8 cellular contexts compared by ENCODE assay signal in the genomic region with DNA sequence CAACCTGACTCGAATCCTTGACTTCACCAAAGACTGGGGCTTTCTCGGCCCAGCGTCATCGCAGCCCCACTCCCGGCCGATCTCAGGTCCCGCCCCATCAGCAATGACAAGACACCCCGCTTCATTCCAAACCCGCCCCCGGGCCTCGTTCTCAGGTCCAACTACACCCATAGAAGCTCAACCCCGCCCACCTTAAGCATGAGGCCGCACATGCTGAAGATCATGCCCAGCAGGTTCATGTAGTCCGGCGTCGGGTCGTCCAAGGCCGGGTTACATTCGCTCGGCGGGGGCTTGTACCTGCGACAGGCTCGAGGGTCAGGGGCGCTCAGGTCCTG. TPM values are rescaled to one million over a fixed set of nuclear protein-coding genes. Genes with fewer than 3 reads are reported as not detected.
A peak's percentile ranks its signal among the peaks of the same experiment; 100 is the strongest.
DNase-seq lines count a peak whose midpoint lies in the region; ATAC-seq, FAIRE-seq and TF ChIP-seq lines count a peak whose summit lies in the region.

No MANE protein-coding gene starts in this region.

- H3K9me3 Mint-ChIP-seq in activated T-helper 17 cell treated with anti-CD3 and anti-CD28 coated beads, Interleukin-2, amount 50 U/mL, for 72 hours, result no peaks in the 10 kb centered on the region

- DNase-seq in GM12891 (ENCODE audit: insufficient read length, low spot score) (no peak), fibroblast of mammary gland (ENCODE audit: low read depth) (peak; percentile 60), suprapubic skin (ENCODE audit: low spot score in 2 of 2) (peak; percentile 87 to 89), NOMO-1 treated with dmso at 0.1 percent for 144 hours (lab: John Stamatoyannopoulos, UW; ENCODE audit: unreplicated experiment) (no peak), SKM-1 treated with dmso at 0.1 percent for 144 hours (lab: John Stamatoyannopoulos, UW; ENCODE audit: unreplicated experiment) (no peak)

- under 1% methylated on average over 13 of the region's 24 CpGs for WGBS in suprapubic skin

- no peaks in the 10 kb centered on the region for H4K20me1 ChIP-seq in OCI-LY1 (ENCODE audit: insufficient read depth, low read length)
- H4K20me1 ChIP-seq in neural cell (ENCODE audit: insufficient read depth), result no peaks in the 10 kb centered on the region

- H3K9me2 ChIP-seq in OCI-LY1 (ENCODE audit: low read depth, low read length) (no peaks in the 10 kb centered on the region), neural cell (ENCODE audit: insufficient read depth, low read length) (no peaks in the 10 kb centered on the region)

- H3K4me3 ChIP-seq in OCI-LY1 (ENCODE audit: low read depth, low read length, poor library complexity, severe bottlenecking) (peak overlapping the region; percentile 86), fibroblast of mammary gland (ENCODE audit: control insufficient read depth, low read depth, low read length) (peak overlapping the region; percentile 93), neural cell (ENCODE audit: low read length) (peak overlapping the region; percentile 87), suprapubic skin (peak overlapping the region; percentile 91)

- H3K4me3 Mint-ChIP-seq in activated T-helper 17 cell treated with anti-CD3 and anti-CD28 coated beads, Interleukin-2, amount 50 U/mL, for 72 hours, result peak overlapping the region; percentile 92

- H3K27me3 ChIP-seq in OCI-LY1 (ENCODE audit: insufficient read depth, low read length) (no peaks in the 10 kb centered on the region), neural cell (ENCODE audit: insufficient read depth, low read depth, low read length) (no peaks in the 10 kb centered on the region), suprapubic skin (no peaks in the 10 kb centered on the region)

- H3K4me1 ChIP-seq in OCI-LY1 (ENCODE audit: insufficient read depth, low read length, severe bottlenecking) (peaks cover 43% of the 10 kb centered on the region), suprapubic skin (peaks cover 46% of the 10 kb centered on the region)

- H3K36me3 ChIP-seq in OCI-LY1 (ENCODE audit: insufficient read depth, low read length), result peaks cover 27% of the 10 kb centered on the region
- no peaks in the 10 kb centered on the region for H3K36me3 ChIP-seq in neural cell (ENCODE audit: insufficient read depth, low read length)
- peaks cover 33% of the 10 kb centered on the region for H3K36me3 ChIP-seq in suprapubic skin

- H3K9ac ChIP-seq in OCI-LY1 (ENCODE audit: low read length) (peak overlapping the region; percentile 88), neural cell (ENCODE audit: low read length) (peak overlapping the region; percentile 87)

- peaks cover 6% of the 10 kb centered on the region for H3K4me1 Mint-ChIP-seq in activated T-helper 17 cell treated with anti-CD3 and anti-CD28 coated beads, Interleukin-2, amount 50 U/mL, for 72 hours

- H3K9me3 ChIP-seq in OCI-LY1 (ENCODE audit: low read length) (no peaks in the 10 kb centered on the region), neural cell (ENCODE audit: low read length) (no peaks in the 10 kb centered on the region), suprapubic skin (no peaks in the 10 kb centered on the region)

- H3F3A ChIP-seq in OCI-LY1 (ENCODE audit: insufficient read depth, low read length) (no peaks in the 10 kb centered on the region), neural cell (ENCODE audit: insufficient read depth, low read length, poor library complexity, severe bottlenecking) (no peaks in the 10 kb centered on the region)

- peak; percentile 18 for ATAC-seq in activated T-helper 17 cell treated with anti-CD3 and anti-CD28 coated beads, Interleukin-2, amount 50 U/mL, for 72 hours (replicated peaks)

- no peak for TF ChIP-seq EP300 in neural cell (conservative IDR thresholded peaks at IDR 0.05; ENCODE audit: poor library complexity, severe bottlenecking)
- TF ChIP-seq EP300 in suprapubic skin (IDR thresholded peaks at IDR 0.05), result no peak

- peak; percentile 50 for FAIRE-seq in GM12891 (lab: Jason Lieb, UNC)

- H3K4me2 ChIP-seq in OCI-LY1 (ENCODE audit: low read length) (peak overlapping the region; percentile 73), neural cell (ENCODE audit: low read length) (peak overlapping the region; percentile 94)

- H3K27ac ChIP-seq in OCI-LY1 (ENCODE audit: low read depth, low read length, poor library complexity, severe bottlenecking), result peak overlapping the region; percentile 60
- peak overlapping the region; percentile 95 for H3K27ac ChIP-seq in neural cell (ENCODE audit: low read length)
- H3K27ac ChIP-seq in suprapubic skin, result peak overlapping the region; percentile 96

- peak overlapping the region; percentile 99 for H3K27ac Mint-ChIP-seq in activated T-helper 17 cell treated with anti-CD3 and anti-CD28 coated beads, Interleukin-2, amount 50 U/mL, for 72 hours

- TF ChIP-seq POLR2A in GM12891 (IDR thresholded peaks at IDR 0.05; ENCODE audit: low read depth, low read length), result no peak
- no peak for TF ChIP-seq POLR2A in suprapubic skin (IDR thresholded peaks at IDR 0.05)

- H3K27me3 Mint-ChIP-seq in activated T-helper 17 cell treated with anti-CD3 and anti-CD28 coated beads, Interleukin-2, amount 50 U/mL, for 72 hours, result no peaks in the 10 kb centered on the region

- peaks cover 96% of the 10 kb centered on the region for H3K36me3 Mint-ChIP-seq in activated T-helper 17 cell treated with anti-CD3 and anti-CD28 coated beads, Interleukin-2, amount 50 U/mL, for 72 hours (ENCODE audit: low read depth)

- no peak overlapping the region for H2AFZ ChIP-seq in OCI-LY1 (ENCODE audit: low read length)
- peak overlapping the region; percentile 86 for H2AFZ ChIP-seq in neural cell (ENCODE audit: low read depth, low read length)

- H3K79me2 ChIP-seq in OCI-LY1 (ENCODE audit: insufficient read depth, low read length) (no peaks in the 10 kb centered on the region), neural cell (replicated peaks; ENCODE audit: insufficient read depth, low read length) (peaks cover 29% of the 10 kb centered on the region)

- TF ChIP-seq CTCF in OCI-LY1 (IDR thresholded peaks at IDR 0.05; ENCODE audit: low read length), result no peak
- TF ChIP-seq CTCF in fibroblast of mammary gland (conservative IDR thresholded peaks at IDR 0.05; ENCODE audit: control insufficient read depth, insufficient read depth, low read depth, low read length), result no peak
- TF ChIP-seq CTCF in neural cell (IDR thresholded peaks at IDR 0.05; ENCODE audit: poor library complexity, severe bottlenecking), result no peak
- no peak for TF ChIP-seq CTCF in suprapubic skin (IDR thresholded peaks at IDR 0.05)

- no peak for TF ChIP-seq RAD21 in neural cell (conservative IDR thresholded peaks at IDR 0.05)

TF ChIP-seq in GM12891, 5 proteins besides CTCF, POLR2A, EP300 and RAD21:
- TF ChIP-seq POLR2AphosphoS5 (IDR thresholded peaks at IDR 0.05; ENCODE audit: low read depth, low read length) (no peak), POU2F2 (IDR thresholded peaks at IDR 0.05; ENCODE audit: low read depth, low read length) (no peak), PAX5 (IDR thresholded peaks at IDR 0.05; ENCODE audit: insufficient read depth, low read length, severe bottlenecking) (no peak), SPI1 (IDR thresholded peaks at IDR 0.05; ENCODE audit: low read depth, low read length) (no peak), TAF1 (IDR thresholded peaks at IDR 0.05; ENCODE audit: low read depth, low read length) (no peak)

RNA-seq across cellular contexts. Expression of gene WDR83, which starts 2.3 kb away (rescaled TPM):
- 13.0 TPM for polyA plus RNA-seq in GM12891 (2012; ENCODE audit: low read depth, missing spikeins)
- 10 to 100 TPM; 17.7 to 30.4 TPM for total RNA-seq in activated T-helper 17 cell treated with anti-CD3 and anti-CD28 coated beads, Interleukin-2, amount 50 U/mL, for 72 hours
- polyA plus RNA-seq in neural cell, result 45.3 and 51.3 TPM in 2 replicates
- polyA minus RNA-seq in neural cell, result 14.8 and 15.3 TPM in 2 replicates
- 10 to 100 TPM in 3 of 4 donors, 1 to 10 TPM in 1; 9.8 to 21.9 (median 17.2) TPM for total RNA-seq in suprapubic skin

RNA-seq across cellular contexts. Expression of gene MAN2B1, which starts 2.4 kb away (rescaled TPM):
- polyA plus RNA-seq in GM12891 (2012; ENCODE audit: low read depth, missing spikeins), result 126 TPM
- total RNA-seq in activated T-helper 17 cell treated with anti-CD3 and anti-CD28 coated beads, Interleukin-2, amount 50 U/mL, for 72 hours, result 100 to 1,000 TPM; 199 to 247 TPM
- 11.5 and 23.4 TPM in 2 replicates for polyA plus RNA-seq in neural cell
- 14.1 and 20.0 TPM in 2 replicates for polyA minus RNA-seq in neural cell
- total RNA-seq in suprapubic skin, result 10 to 100 TPM; 42.6 to 94.1 (median 78.9) TPM

RNA-seq across cellular contexts. Expression of gene DHPS, which starts 12.8 kb away (rescaled TPM):
- polyA plus RNA-seq in GM12891 (2012; ENCODE audit: low read depth, missing spikeins), result 78.9 TPM
- total RNA-seq in activated T-helper 17 cell treated with anti-CD3 and anti-CD28 coated beads, Interleukin-2, amount 50 U/mL, for 72 hours, result 100 to 1,000 TPM; 125 to 167 TPM
- polyA plus RNA-seq in neural cell, result 227 and 239 TPM in 2 replicates
- 78.4 and 104 TPM in 2 replicates for polyA minus RNA-seq in neural cell
- 100 to 1,000 TPM; 108 to 265 (median 136) TPM for total RNA-seq in suprapubic skin

RNA-seq across cellular contexts. Expression of gene GNG14, which starts 18.9 kb away (rescaled TPM):
- polyA plus RNA-seq in GM12891 (2012; ENCODE audit: low read depth, missing spikeins), result 0.32 TPM
- total RNA-seq in activated T-helper 17 cell treated with anti-CD3 and anti-CD28 coated beads, Interleukin-2, amount 50 U/mL, for 72 hours, result not detected
- polyA plus RNA-seq in neural cell, result not detected in 2 replicates
- polyA minus RNA-seq in neural cell, result not detected in 2 replicates
- total RNA-seq in suprapubic skin, result not detected

RNA-seq across cellular contexts. Expression of gene FBXW9, which starts 27.5 kb away (rescaled TPM):
- polyA plus RNA-seq in GM12891 (2012; ENCODE audit: low read depth, missing spikeins), result 5.6 TPM
- total RNA-seq in activated T-helper 17 cell treated with anti-CD3 and anti-CD28 coated beads, Interleukin-2, amount 50 U/mL, for 72 hours, result 1 to 10 TPM; 4.7 to 9.9 TPM
- 16.2 and 20.9 TPM in 2 replicates for polyA plus RNA-seq in neural cell
- 7.3 and 9.0 TPM in 2 replicates for polyA minus RNA-seq in neural cell
- total RNA-seq in suprapubic skin, result 10 to 100 TPM in 3 of 4 donors, 1 to 10 TPM in 1; 9.7 to 13.7 (median 12.3) TPM

Comparison
In these comparisons a context has a peak if more than half of its experiments do, and no peak if none do; other contexts are left out.
1. DNase-seq: peak in fibroblast of mammary gland (single experiment) and suprapubic skin (2 of 2); none in GM12891 (single experiment), NOMO-1 treated with dmso at 0.1 percent for 144 hours (single experiment) and SKM-1 treated with dmso at 0.1 percent for 144 hours (single experiment).
2. Peak in every context shown above with its lines, with median percentiles within 50 percentile points of each other: H3K27ac ChIP-seq and H3K4me3 ChIP-seq.